ENCODE assay signal across 25 cellular contexts in the genomic region with DNA sequence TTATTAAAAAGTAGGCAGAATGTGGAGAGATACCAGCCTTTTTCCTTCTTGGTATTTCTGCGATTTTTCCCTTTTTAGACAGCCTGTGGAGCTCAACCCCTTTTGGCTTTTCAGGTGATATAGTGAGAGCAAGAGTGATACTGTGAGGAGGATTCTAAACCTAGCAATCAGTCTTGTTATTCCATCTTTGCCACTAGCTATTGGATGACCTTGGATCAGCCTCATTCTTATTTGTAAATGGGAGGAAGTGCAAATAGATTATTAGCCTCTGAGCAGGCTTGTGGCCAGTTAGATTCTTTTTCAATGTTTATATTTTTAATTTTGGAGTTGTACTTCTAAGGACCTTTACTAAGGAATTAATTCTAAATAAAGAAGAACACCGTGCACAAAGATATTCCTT. TPM values are rescaled to one million over a fixed set of nuclear protein-coding genes. Genes with fewer than 3 reads are reported as not detected.
DNase-seq lines count a peak whose midpoint lies in the region; ATAC-seq, FAIRE-seq and TF ChIP-seq lines count a peak whose summit lies in the region.
"Had no signal": no experiment of that assay in that cellular context is flagged by ENCODE, and none has a peak within 500 bp of the region (broad histone marks: within the 10 kb centered on the region; RNA-seq: fewer than 3 reads in every experiment).

No MANE protein-coding gene starts in this region.

- CTCF ChIA-PET in RWPE1 (lab: Yijun Ruan, JAX), result interaction anchor here (0.5 kb wide), 1 partner anchor 17 kb away, joined by 4 read pairs; no protein-coding TSS in a partner anchor
- CTCF ChIA-PET in HepG2 (lab: Yijun Ruan, JAX; ENCODE audit: low intra/inter-chr PET ratio, low total read pairs), result no interaction called here

- TF ChIP-seq CTCF in RWPE1 (conservative IDR thresholded peaks at IDR 0.05; ENCODE audit: low read depth), result no peak
- TF ChIP-seq CTCF in HepG2 (CRISPR knock-in tag; IDR thresholded peaks at IDR 0.05), result no peak
- no peak for TF ChIP-seq CTCF in sigmoid colon (IDR thresholded peaks at IDR 0.05)

- H3K4me3 ChIP-seq in HepG2 (replicated peaks in 1 of 3; ENCODE audit: insufficient read depth in 1 of 3, low read depth in 2 of 3, low read length in 3 of 3), result no peak overlapping the region
- no peak overlapping the region for H3K4me3 ChIP-seq in sigmoid colon
- H3K4me3 ChIP-seq: breast epithelium, HAP-1, heart right ventricle, SK-N-MC had no signal

- H4K20me1 ChIP-seq in HepG2 (ENCODE audit: insufficient read depth, low read length), result no peaks in the 10 kb centered on the region

- intact Hi-C loops in HepG2 (cut with micrococcal nuclease; ENCODE audit: unreplicated experiment) (no loop called here), sigmoid colon (cut with DNase I) (loop anchor here (5.0 kb wide), 1 partner anchor 105 kb away; no protein-coding TSS in a partner anchor)

- DNase-seq in GM12891 (ENCODE audit: insufficient read length, low spot score), result no peak
- no peak for DNase-seq in RWPE1 (ENCODE audit: low spot score)
- DNase-seq in HepG2 (ENCODE audit: low spot score), result peak; percentile 60
- DNase-seq in sigmoid colon, result no peak
- DNase-seq in HCEC 1CT, result no peak
- DNase-seq in HPDE6-E6E7 (ENCODE audit: extremely low spot score), result no peak
- DNase-seq: activated naive CD4-positive, alpha-beta T cell treated with Interleukin-2 at 50 U/mL for 16 hours; activated T-cell treated with anti-CD3 and anti-CD28 coated beads, Interleukin-2, amount 50 U/mL, for 48 hours; Calu3; DND-41; effector memory CD4-positive, alpha-beta T cell; erythroblast; foreskin fibroblast; heart right ventricle; NCI-H1436; NCI-H2107; NCI-H446; retina; stimulated activated CD4-positive, alpha-beta T cell treated with anti-CD3 and anti-CD28 coated beads, Interleukin-2, amount 100 ng/mL, for 24 hours had no signal

- TF ChIP-seq EP300 in HepG2 (IDR thresholded peaks at IDR 0.05; ENCODE audit: low read depth in 2 of 2, low read length in 2 of 2) (no peak), HepG2 (CRISPR knock-in tag; IDR thresholded peaks at IDR 0.05; ENCODE audit: borderline replicate concordance) (no peak), sigmoid colon (IDR thresholded peaks at IDR 0.05) (no peak)

- TF ChIP-seq POLR2A in GM12891 (IDR thresholded peaks at IDR 0.05; ENCODE audit: low read depth, low read length), result no peak
- TF ChIP-seq POLR2A in HepG2 (IDR thresholded peaks at IDR 0.05; ENCODE audit: insufficient read depth in 1 of 2, low read depth in 2 of 2, low read length in 2 of 2), result no peak
- no peak for TF ChIP-seq POLR2A in sigmoid colon (IDR thresholded peaks at IDR 0.05)

- no peaks in the 10 kb centered on the region for H3K36me3 ChIP-seq in HepG2 (replicated peaks in 1 of 2; ENCODE audit: control insufficient read depth in 1 of 2, insufficient read depth in 2 of 2, low read length in 2 of 2)
- peaks cover 0 to 3% (median 0%) of the 10 kb centered on the region in 4 donors for H3K36me3 ChIP-seq in sigmoid colon
- H3K36me3 ChIP-seq: breast epithelium, HAP-1 had no signal

- peak; percentile 82 for ATAC-seq in HepG2
- ATAC-seq in GM21367 (IDR thresholded peaks at IDR 0.05; ENCODE audit: unreplicated experiment), result no peak
- ATAC-seq: activated CD4-positive, CD25-positive, alpha-beta regulatory T cell treated with anti-CD3 and anti-CD28 coated beads, Interleukin-2, amount 50 U/mL, for 24 hours had no signal

- peak overlapping the region; percentile 47 for H3K4me2 ChIP-seq in HepG2 (ENCODE audit: low read depth, low read length)

- no peak overlapping the region for H3K9ac ChIP-seq in HepG2 (ENCODE audit: insufficient read depth, low read depth, low read length)

- H3K27me3 ChIP-seq in HepG2 (ENCODE audit: control insufficient read depth in 1 of 2, insufficient read depth in 2 of 2, low read length in 2 of 2) (no peaks in the 10 kb centered on the region), sigmoid colon (no peaks in the 10 kb centered on the region)
- H3K27me3 ChIP-seq: breast epithelium, heart right ventricle had no signal

- in situ Hi-C loops in HepG2 (cut with HindIII; ENCODE audit: extremely low pct_ligation_motif_present, low pct_unique_long_range_greater_than_20kb), result no loop called here

- BruUV-seq in HepG2 (replicated peaks; lab: Mats Ljungman, UMichigan), result no TSS peak

- POLR2A ChIA-PET in RWPE1 (lab: Yijun Ruan, JAX; ENCODE audit: low non-redundant PET) (interaction anchor here (0.6 kb wide), 1 partner anchor 19 kb away, joined by 4 read pairs; no protein-coding TSS in a partner anchor), HepG2 (lab: Yijun Ruan, JAX) (interaction anchor here (1.5 kb wide), 1 partner anchor 34 kb away, joined by 6 read pairs; a partner anchor contains a TSS)

- 45% methylated on average over 2 of the region's 2 CpGs for WGBS in HepG2 (ENCODE audit: low lambda C conversion rate)
- 66 to 94% methylated on average over 2 of the region's 2 CpGs for WGBS in sigmoid colon, 2 donors

- TF ChIP-seq RAD21 in HepG2 (CRISPR knock-in tag; IDR thresholded peaks at IDR 0.05), result no peak

- no peak overlapping the region for H2AFZ ChIP-seq in HepG2 (ENCODE audit: low read length)

- peaks cover 2% of the 10 kb centered on the region for H3K79me2 ChIP-seq in HepG2 (ENCODE audit: insufficient read depth, low read length)

- no peaks in the 10 kb centered on the region for H3K9me3 ChIP-seq in HepG2 (ENCODE audit: low read length)
- H3K9me3 ChIP-seq in sigmoid colon, result no peaks in the 10 kb centered on the region
- H3K9me3 ChIP-seq: breast epithelium, HAP-1 had no signal

- FAIRE-seq in GM12891 (lab: Jason Lieb, UNC) (no peak), HepG2 (lab: Jason Lieb, UNC) (no peak)
- FAIRE-seq: HTR-8/SVneo had no signal

- H3K4me1 ChIP-seq in HepG2 (ENCODE audit: insufficient read depth, low read length) (peaks cover 57% of the 10 kb centered on the region), sigmoid colon (peaks cover 0 to 85% (median 71%) of the 10 kb centered on the region in 4 donors)

- H3K27ac ChIP-seq in RWPE1 (peak overlapping the region; percentile 82; the same call in 1 of the 2 replicates), HepG2 (ENCODE audit: extremely low read length, insufficient read depth, low read length) (peak overlapping the region; percentile 18), sigmoid colon (peak overlapping the region; percentile 77 to 89 (median 82))
- H3K27ac ChIP-seq: SK-N-MC had no signal

TF ChIP-seq in GM12891, 5 proteins besides CTCF, POLR2A, EP300 and RAD21:
- TF ChIP-seq PAX5 (IDR thresholded peaks at IDR 0.05; ENCODE audit: insufficient read depth, low read length, severe bottlenecking), result no peak
- 0 out of 2 replicates have a peak, but pooled peaks have one; percentile 10 for TF ChIP-seq SPI1 (IDR thresholded peaks at IDR 0.05; ENCODE audit: low read depth, low read length)
- TF ChIP-seq POLR2AphosphoS5 (IDR thresholded peaks at IDR 0.05; ENCODE audit: low read depth, low read length), result no peak

TF ChIP-seq in HepG2, 621 proteins besides CTCF, POLR2A, EP300 and RAD21 (continues in another document):
- TF ChIP-seq SNAI1 (CRISPR knock-in tag; IDR thresholded peaks at IDR 0.05; ENCODE audit: borderline replicate concordance), result no peak

RNA-seq across cellular contexts. Expression of a gene that starts 34.0 kb away (rescaled TPM):
- polyA plus RNA-seq in GM12891 (2012; ENCODE audit: low read depth, missing spikeins), result 73.8 TPM
- total RNA-seq in HepG2 (2016; rRNA removed; fragmentation: Illumina TruSeq; extraction: Trizol) (25.9 and 37.9 TPM in 2 replicates), sigmoid colon (100 to 1,000 TPM; 135 to 283 (median 183) TPM)
- total RNA-seq in HepG2 (2016; cell fraction: cytosol; rRNA removed; fragmentation: Illumina TruSeq; extraction: Trizol; ENCODE audit: low read depth), result 7.0 and 10.3 TPM in 2 replicates
- 24.2 and 39.8 TPM in 2 replicates for total RNA-seq in HepG2 (2016; cell fraction: insoluble cytoplasmic fraction; rRNA removed; fragmentation: Illumina TruSeq; extraction: Trizol)
- total RNA-seq in HepG2 (2016; cell fraction: membrane; rRNA removed; fragmentation: Illumina TruSeq; extraction: Trizol), result 4.9 and 6.0 TPM in 2 replicates
- total RNA-seq in HepG2 (2016; cell fraction: nucleus; rRNA removed; fragmentation: Illumina TruSeq; extraction: Trizol), result 45.8 and 61.3 TPM in 2 replicates
- polyA plus RNA-seq in HepG2 (2011; rRNA removed) (22.5 and 29.5 TPM in 2 replicates), sigmoid colon (100 to 1,000 TPM in 1 of 3 donors, 10 to 100 TPM in 2; 96.7 to 120 (median 97.6) TPM)
- 6.9 and 8.8 TPM in 2 replicates for polyA plus RNA-seq in HepG2 (2011; cell fraction: cytosol; rRNA removed)
- polyA plus RNA-seq in HepG2 (2011; cell fraction: nucleus; rRNA removed), result 43.0 and 44.1 TPM in 2 replicates
- 19.9 and 21.7 TPM in 2 replicates for polyA plus RNA-seq in HepG2 (2012)
- 0.76 and 1.4 TPM in 2 replicates for polyA plus RNA-seq in HepG2 (2016; cell fraction: cytosol; fragmentation: Illumina TruSeq; extraction: Trizol; ENCODE audit: low read depth)
- polyA plus RNA-seq in HepG2 (2016; cell fraction: insoluble cytoplasmic fraction; fragmentation: Illumina TruSeq; extraction: Trizol; ENCODE audit: low read depth), result 26.8 and 29.0 TPM in 2 replicates
- polyA plus RNA-seq in HepG2 (2016; cell fraction: membrane; fragmentation: Illumina TruSeq; extraction: Trizol; ENCODE audit: low read depth), result 2.5 and 4.1 TPM in 2 replicates
- 58.6 and 63.1 TPM in 2 replicates for polyA plus RNA-seq in HepG2 (2016; cell fraction: nucleus; fragmentation: Illumina TruSeq; extraction: Trizol; ENCODE audit: insufficient read depth, low read depth)
- 43.9 and 274 TPM in 2 replicates for polyA minus RNA-seq in HepG2 (2011; rRNA and poly(A)+ RNA removed; ENCODE audit: low replicate concordance)
- polyA minus RNA-seq in HepG2 (2011; cell fraction: cytosol; rRNA and poly(A)+ RNA removed), result 20.6 and 26.9 TPM in 2 replicates
- 216 and 230 TPM in 2 replicates for polyA minus RNA-seq in HepG2 (2011; cell fraction: nucleus; rRNA and poly(A)+ RNA removed)

Comparison
In these comparisons a context has a peak if more than half of its experiments do, and no peak if none do; other contexts are left out.
1. H3K27ac ChIP-seq: peak in every context shown above with its lines; median percentile 82 in sigmoid colon; 82 in RWPE1; 18 in HepG2.